Comparison of ENCODE assay signal across 8 cellular contexts in genomic region chr22:38177926-38178604, GRCh38. TPM values are rescaled to one million over a fixed set of nuclear protein-coding genes. Genes with fewer than 3 reads are reported as not detected.
DNase-seq lines count a peak whose midpoint lies in the region; ATAC-seq, FAIRE-seq and TF ChIP-seq lines count a peak whose summit lies in the region.

No MANE protein-coding gene starts in this region.

- FAIRE-seq in small intestine (lab: Jason Lieb, UNC) = no peak

- H2BK20ac ChIP-seq in IMR-90 (ENCODE audit: low read depth, low read length) = peak overlapping the region; percentile 97

- H2BK5ac ChIP-seq in IMR-90 (ENCODE audit: low read depth, low read length, poor library complexity, severe bottlenecking) = peak overlapping the region; percentile 64

- no peak for TF ChIP-seq RAD21 in IMR-90 (IDR thresholded peaks at IDR 0.05; ENCODE audit: low read length)

- no peak for TF ChIP-seq CTCF in BJ (IDR thresholded peaks at IDR 0.05; ENCODE audit: insufficient read depth, low read depth, low read length)
- no peak for TF ChIP-seq CTCF in IMR-90 (conservative IDR thresholded peaks at IDR 0.05; ENCODE audit: low read depth, low read length)

- no peaks in the 10 kb centered on the region; the same call in 1 of the 2 replicates for H4K20me1 ChIP-seq in IMR-90 (ENCODE audit: insufficient read depth, low read length)

- intact Hi-C loops in IMR-90 (cut with micrococcal nuclease) = no loop called here

- no peak; the same call in 1 of the 2 replicates for TF ChIP-seq POLR2A in IMR-90 (IDR thresholded peaks at IDR 0.05; ENCODE audit: low read depth, low read length)

- peak overlapping the region; percentile 95 for H3K4ac ChIP-seq in IMR-90 (ENCODE audit: low read depth, low read length)

- H3K27me3 ChIP-seq in BJ (ENCODE audit: control insufficient read depth, insufficient read depth, low read length) (no peaks in the 10 kb centered on the region), IMR-90 (ENCODE audit: control insufficient read depth, insufficient read depth, low read length) (no peaks in the 10 kb centered on the region), small intestine (ENCODE audit: control insufficient read depth in 2 of 2, insufficient read depth in 2 of 2, low read length in 2 of 2) (no peaks in the 10 kb centered on the region)

- peak overlapping the region; percentile 87 for H4K91ac ChIP-seq in IMR-90 (ENCODE audit: insufficient read depth, low read depth, low read length)

- peak overlapping the region; percentile 0 for H3K9ac ChIP-seq in IMR-90 (ENCODE audit: low read depth, low read length)

- peak overlapping the region; percentile 90 for H3K23ac ChIP-seq in IMR-90 (ENCODE audit: low read depth, low read length)

- H3K79me1 ChIP-seq in IMR-90 (ENCODE audit: low read depth in 1 of 2, low read length in 2 of 2) = peaks cover 4 to 38% of the 10 kb centered on the region in 2 experiments; a peak in 3 of 4 replicates

- peak overlapping the region; percentile 38 for H2AK9ac ChIP-seq in IMR-90 (replicated peaks; ENCODE audit: low read depth, low read length, poor library complexity)

- CTCF ChIA-PET in BJ (lab: Yijun Ruan, JAX) = interaction anchor here (1.0 to 1.4 kb wide), 2 partner anchors 11 to 14 kb away, joined by 3 read pairs; no protein-coding TSS in a partner anchor
- CTCF ChIA-PET in IMR-90 (lab: Yijun Ruan, JAX) = interaction anchor here (0.8 kb wide), 1 partner anchor 83 kb away, joined by 3 read pairs; no protein-coding TSS in a partner anchor

- H3K9me1 ChIP-seq in IMR-90 (ENCODE audit: insufficient read depth, low read length) = peaks cover 34% of the 10 kb centered on the region

- in situ Hi-C loops in IMR-90 (cut with MboI; ENCODE audit: low sequenced_read_pairs) = no loop called here

- peak overlapping the region; percentile 5 for H3K4me2 ChIP-seq in IMR-90 (ENCODE audit: low read depth, low read length)

- H3K56ac ChIP-seq in IMR-90 (ENCODE audit: extremely low read depth, insufficient read depth, low read length) = peak overlapping the region; percentile 66; the same call in 1 of the 2 replicates

- peaks cover 32% of the 10 kb centered on the region for H3K4me1 ChIP-seq in IMR-90 (ENCODE audit: control insufficient read depth, insufficient read depth, low read length)
- H3K4me1 ChIP-seq in small intestine (ENCODE audit: control insufficient read depth in 2 of 2, insufficient read depth in 1 of 2, low read depth in 1 of 2, low read length in 1 of 2) = peaks cover 3 to 15% of the 10 kb centered on the region in 2 donors

- peak overlapping the region; percentile 81 for H3K14ac ChIP-seq in IMR-90 (replicated peaks; ENCODE audit: low read depth, low read length)

- H2AFZ ChIP-seq in IMR-90 (replicated peaks; ENCODE audit: low read length, poor library complexity) = peak overlapping the region; percentile 83

- peak; percentile 8 for ATAC-seq in IMR-90 (ENCODE audit: low read depth)
- no peak for ATAC-seq in HG02852 (IDR thresholded peaks at IDR 0.05; ENCODE audit: unreplicated experiment)
- no peak for ATAC-seq in GM21526 (IDR thresholded peaks at IDR 0.05; ENCODE audit: low FRiP score, unreplicated experiment)

- POLR2A ChIA-PET in BJ (lab: Charles Lee) = interaction anchor here (0.7 kb wide), 1 partner anchor 24 kb away, joined by 5 read pairs; the partner anchor contains the start of gene MAFF
- POLR2A ChIA-PET in IMR-90 (lab: Charles Lee; ENCODE audit: unreplicated experiment) = no interaction called here

- 35% methylated on average over 4 of the region's 15 CpGs; no CpG with 5 or more reads in 1 of the 2 experiments for WGBS in IMR-90 (ENCODE audit: extremely low coverage in 2 of 2, insufficient read length in 1 of 2), 2 experiments
- 43 to 54% (median 53%) methylated on average over 15 of the region's 15 CpGs for WGBS in small intestine, 3 donors

- H3K36me3 ChIP-seq in BJ (ENCODE audit: control insufficient read depth, insufficient read depth, low read length) = no peaks in the 10 kb centered on the region
- no peaks in the 10 kb centered on the region for H3K36me3 ChIP-seq in IMR-90 (ENCODE audit: control insufficient read depth, insufficient read depth, low read length)
- no peaks in the 10 kb centered on the region for H3K36me3 ChIP-seq in small intestine (ENCODE audit: control insufficient read depth in 2 of 2, insufficient read depth in 2 of 2, low read length in 2 of 2)

- H2BK120ac ChIP-seq in IMR-90 (ENCODE audit: low read depth, low read length) = peak overlapping the region; percentile 97

- peak overlapping the region; percentile 89 for H2AK5ac ChIP-seq in IMR-90 (ENCODE audit: low read depth, low read length)

- H4K5ac ChIP-seq in IMR-90 (ENCODE audit: low read depth, low read length) = peak overlapping the region; percentile 40

- peak overlapping the region; percentile 67 for H3K27ac ChIP-seq in IMR-90 (ENCODE audit: insufficient read depth, low read length)
- peak overlapping the region; percentile 26 for H3K27ac ChIP-seq in angular gyrus (ENCODE audit: low read depth, low read length)
- peak overlapping the region in 1 of 2 donors; percentile 86 for H3K27ac ChIP-seq in small intestine (ENCODE audit: low read depth in 1 of 2, low read length in 1 of 2)

- peak overlapping the region; percentile 32 to 79; a peak in 3 of 4 replicates for H4K8ac ChIP-seq in IMR-90 (ENCODE audit: low read depth in 2 of 2, low read length in 2 of 2)

- H3K4me3 ChIP-seq in BJ (ENCODE audit: low read depth, low read length) = no peak overlapping the region
- H3K4me3 ChIP-seq in IMR-90 (ENCODE audit: insufficient read depth, low read depth, low read length) = no peak overlapping the region
- no peak overlapping the region for H3K4me3 ChIP-seq in small intestine (ENCODE audit: low read depth in 1 of 2, low read length in 2 of 2)

- dilution Hi-C loops in IMR-90 (cut with HindIII; ENCODE audit: low sequenced_read_pairs, unreplicated experiment) = no loop called here

- H2BK15ac ChIP-seq in IMR-90 (ENCODE audit: low read depth, low read length) = peak overlapping the region; percentile 86; the same call in 2 of the 3 replicates

- peak; percentile 79 for DNase-seq in BJ (ENCODE audit: low read depth)
- peak; percentile 89 for DNase-seq in IMR-90
- DNase-seq in iPS-NIHi11 (ENCODE audit: low spot score) = peak; percentile 46
- DNase-seq in small intestine = peak; percentile 82
- no peak for DNase-seq in OCI-M2 (lab: John Stamatoyannopoulos, UW; ENCODE audit: unreplicated experiment)

- H3K18ac ChIP-seq in IMR-90 (ENCODE audit: low read depth, low read length) = peak overlapping the region; percentile 38

- no peaks in the 10 kb centered on the region for H3K9me3 ChIP-seq in IMR-90 (ENCODE audit: control insufficient read depth, insufficient read depth, low read length)
- H3K9me3 ChIP-seq in small intestine (ENCODE audit: control insufficient read depth, low read depth) = no peaks in the 10 kb centered on the region

- BruUV-seq in IMR-90 (replicated peaks; lab: Mats Ljungman, UMichigan) = no TSS peak

TF ChIP-seq in IMR-90, 13 proteins besides CTCF, POLR2A, EP300 and RAD21 (continues in another document):
- TF ChIP-seq, protein P1, sequence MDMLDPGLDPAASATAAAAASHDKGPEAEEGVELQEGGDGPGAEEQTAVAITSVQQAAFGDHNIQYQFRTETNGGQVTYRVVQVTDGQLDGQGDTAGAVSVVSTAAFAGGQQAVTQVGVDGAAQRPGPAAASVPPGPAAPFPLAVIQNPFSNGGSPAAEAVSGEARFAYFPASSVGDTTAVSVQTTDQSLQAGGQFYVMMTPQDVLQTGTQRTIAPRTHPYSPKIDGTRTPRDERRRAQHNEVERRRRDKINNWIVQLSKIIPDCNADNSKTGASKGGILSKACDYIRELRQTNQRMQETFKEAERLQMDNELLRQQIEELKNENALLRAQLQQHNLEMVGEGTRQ (IDR thresholded peaks at IDR 0.05; ENCODE audit: low read depth, low read length) = peak; percentile 75
- TF ChIP-seq RCOR1 (IDR thresholded peaks at IDR 0.05; ENCODE audit: insufficient replicate concordance, low read length) (peak; percentile 48), BHLHE40 (IDR thresholded peaks at IDR 0.05; ENCODE audit: low read depth, low read length) (peak; percentile 96), MXI1 (IDR thresholded peaks at IDR 0.05; ENCODE audit: borderline replicate concordance, low read depth, low read length) (peak; percentile 22; the same call in 1 of the 2 replicates), CHD1 (IDR thresholded peaks at IDR 0.05; ENCODE audit: low read depth, low read length) (no peak), NFE2L2 (IDR thresholded peaks at IDR 0.05; ENCODE audit: low read depth, low read length) (0 out of 2 replicates have a peak, but pooled peaks have one; percentile 7), SMC3 (IDR thresholded peaks at IDR 0.05; ENCODE audit: low read depth, low read length) (no peak), FOS (IDR thresholded peaks at IDR 0.05; ENCODE audit: low read depth, low read length) (peak; percentile 90), MAZ (IDR thresholded peaks at IDR 0.05; ENCODE audit: borderline replicate concordance, low read depth, low read length) (no peak), RFX5 (IDR thresholded peaks at IDR 0.05; ENCODE audit: low read depth, low read length) (no peak), CEBPB (IDR thresholded peaks at IDR 0.05; ENCODE audit: low read depth, low read length) (peak; percentile 65)
- TF ChIP-seq, protein P2, sequence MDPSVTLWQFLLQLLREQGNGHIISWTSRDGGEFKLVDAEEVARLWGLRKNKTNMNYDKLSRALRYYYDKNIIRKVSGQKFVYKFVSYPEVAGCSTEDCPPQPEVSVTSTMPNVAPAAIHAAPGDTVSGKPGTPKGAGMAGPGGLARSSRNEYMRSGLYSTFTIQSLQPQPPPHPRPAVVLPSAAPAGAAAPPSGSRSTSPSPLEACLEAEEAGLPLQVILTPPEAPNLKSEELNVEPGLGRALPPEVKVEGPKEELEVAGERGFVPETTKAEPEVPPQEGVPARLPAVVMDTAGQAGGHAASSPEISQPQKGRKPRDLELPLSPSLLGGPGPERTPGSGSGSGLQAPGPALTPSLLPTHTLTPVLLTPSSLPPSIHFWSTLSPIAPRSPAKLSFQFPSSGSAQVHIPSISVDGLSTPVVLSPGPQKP (IDR thresholded peaks at IDR 0.05; ENCODE audit: borderline replicate concordance, low read depth, low read length) = no peak

RNA-seq across cellular contexts. Expression of gene PLA2G6, which starts 3.6 kb away (rescaled TPM):
- 10.1 and 14.9 TPM in 2 replicates for polyA plus RNA-seq in BJ (2011; rRNA removed)
- polyA minus RNA-seq in BJ (2011; rRNA and poly(A)+ RNA removed) = 19.5 and 23.0 TPM in 2 replicates
- total RNA-seq in IMR-90 (2012; rRNA removed) = 3.9 and 6.1 TPM in 2 replicates
- 10.3 TPM in 2 replicates for polyA plus RNA-seq in IMR-90 (2012; rRNA removed)
- 2.1 and 4.1 TPM in 2 replicates for polyA plus RNA-seq in IMR-90 (2012; cell fraction: cytosol; rRNA removed)
- polyA plus RNA-seq in IMR-90 (2012; cell fraction: nucleus; rRNA removed; ENCODE audit: low replicate concordance) = 109 and 145 TPM in 2 replicates
- polyA plus RNA-seq in small intestine = 10 to 100 TPM; 13.8 to 27.1 (median 21.6) TPM

RNA-seq across cellular contexts. Expression of gene MAFF, which starts 23.7 kb away (rescaled TPM):
- polyA plus RNA-seq in BJ (2011; rRNA removed) = 14.1 and 14.8 TPM in 2 replicates
- 5.0 and 5.8 TPM in 2 replicates for polyA minus RNA-seq in BJ (2011; rRNA and poly(A)+ RNA removed)
- 18.3 and 24.2 TPM in 2 replicates for total RNA-seq in IMR-90 (2012; rRNA removed)
- polyA plus RNA-seq in IMR-90 (2012; rRNA removed) = 25.9 and 29.5 TPM in 2 replicates
- polyA plus RNA-seq in IMR-90 (2012; cell fraction: cytosol; rRNA removed) = 31.9 and 44.3 TPM in 2 replicates
- 60.3 and 64.4 TPM in 2 replicates for polyA plus RNA-seq in IMR-90 (2012; cell fraction: nucleus; rRNA removed; ENCODE audit: low replicate concordance)
- polyA plus RNA-seq in small intestine = 10 to 100 TPM in 2 of 3 donors, 1 to 10 TPM in 1; 9.6 to 26.5 (median 17.2) TPM
